Comparison of ENCODE assay signal across 23 cellular contexts in genomic region chr7:95327356-95327755, GRCh38. TPM values are rescaled to one million over a fixed set of nuclear protein-coding genes. Genes with fewer than 3 reads are reported as not detected.
DNase-seq lines count a peak whose midpoint lies in the region; ATAC-seq and TF ChIP-seq lines count a peak whose summit lies in the region.
"Had no signal": no experiment of that assay in that cellular context is flagged by ENCODE, and none has a peak within 500 bp of the region (broad histone marks: within the 10 kb centered on the region; RNA-seq: fewer than 3 reads in every experiment).

No MANE protein-coding gene starts in this region.

- WGBS in GM23248 (ENCODE audit: low coverage in 1 of 2, low lambda C conversion rate in 2 of 2, missing lambda C conversion rate in 2 of 2), 2 experiments, result 74% methylated on average over 3 of the region's 3 CpGs
- 83 to 85% methylated on average over 3 of the region's 3 CpGs for WGBS in aorta, 2 donors

- no peak overlapping the region for H3K4me2 ChIP-seq in GM23248 (ENCODE audit: unreplicated experiment)
- H3K4me2 ChIP-seq: KMS-11 had no signal

- peak; percentile 25 for DNase-seq in A673 (ENCODE audit: low spot score)
- DNase-seq in GM23248, result peak; percentile 7
- peak; percentile 47 for DNase-seq in OCI-M1 (lab: John Stamatoyannopoulos, UW)
- DNase-seq in fibroblast of peridontal ligament (ENCODE audit: extremely low read depth), result peak; percentile 32
- no peak for DNase-seq in UCSD-AML1 (lab: John Stamatoyannopoulos, UW; ENCODE audit: unreplicated experiment)
- DNase-seq in aorta, result no peak
- no peak for DNase-seq in NCI-H774 (lab: John Stamatoyannopoulos, UW)
- no peak for DNase-seq in activated CD8-positive, alpha-beta memory T cell treated with anti-CD3 and anti-CD28 coated beads for 24 hours
- DNase-seq: 8988T; AML-193; CD8-positive, alpha-beta memory T cell; H9; IMR-90; MV-4-11; NCI-H1105 treated with DMSO at 0.1 percent for 48 hours; NCI-H2081; NCI-H2171; NCI-H526; SIG-M5 had no signal

- H3K4me3 ChIP-seq in A673 (ENCODE audit: low read depth, low read length, poor library complexity, severe bottlenecking) (no peak overlapping the region), GM23248 (no peak overlapping the region), aorta (ENCODE audit: low read length in 2 of 2) (no peak overlapping the region)

- in situ Hi-C loops in GM23248 (cut with MboI), result no loop called here

- H3K9ac ChIP-seq in GM23248, result no peak overlapping the region
- H3K9ac ChIP-seq: KMS-11 had no signal

- no peaks in the 10 kb centered on the region for H4K20me1 ChIP-seq in GM23248 (ENCODE audit: insufficient read depth)

- no peak for TF ChIP-seq CTCF in A673 (conservative IDR thresholded peaks at IDR 0.05; ENCODE audit: low read depth, low read length)

- H3K27ac ChIP-seq in A673 (ENCODE audit: low read depth, low read length, poor library complexity, severe bottlenecking), result no peak overlapping the region
- H3K27ac ChIP-seq in GM23248, result no peak overlapping the region
- no peak overlapping the region for H3K27ac ChIP-seq in aorta (ENCODE audit: low read depth in 1 of 2, low read length in 2 of 2)
- H3K27ac ChIP-seq: C4-2B, KMS-11 had no signal

- ATAC-seq in aorta (ENCODE audit: low FRiP score), result no peak

- H3K9me3 ChIP-seq in A673 (ENCODE audit: low read depth, low read length, poor library complexity, severe bottlenecking), result no peaks in the 10 kb centered on the region
- no peaks in the 10 kb centered on the region for H3K9me3 ChIP-seq in GM23248 (ENCODE audit: low read depth)
- no peaks in the 10 kb centered on the region for H3K9me3 ChIP-seq in aorta (ENCODE audit: control insufficient read depth, low read length)

- POLR2A ChIA-PET in A673 (lab: Charles Lee; ENCODE audit: low non-redundant PET), result no interaction called here

- intact Hi-C loops in A673 (cut with micrococcal nuclease; ENCODE audit: unreplicated experiment) (no loop called here), aorta (cut with DNase I) (no loop called here)

- CTCF ChIA-PET in A673 (lab: Charles Lee), result no interaction called here

- H3K79me2 ChIP-seq in GM23248 (ENCODE audit: insufficient read depth), result no peaks in the 10 kb centered on the region

- H2AFZ ChIP-seq in GM23248, result no peak overlapping the region

- H3K27me3 ChIP-seq in A673 (replicated peaks; ENCODE audit: insufficient read depth, low read depth, low read length, poor library complexity) (no peaks in the 10 kb centered on the region), GM23248 (replicated peaks; ENCODE audit: insufficient read depth) (peaks cover 3% of the 10 kb centered on the region), aorta (ENCODE audit: control insufficient read depth in 1 of 2, insufficient read depth in 2 of 2, low read length in 1 of 2) (no peaks in the 10 kb centered on the region)

- no TSS peak for BruUV-seq in A673 (replicated peaks; lab: Mats Ljungman, UMichigan)

- no peaks in the 10 kb centered on the region for H3K4me1 ChIP-seq in A673 (ENCODE audit: insufficient read depth, low read length, poor library complexity, severe bottlenecking)
- peaks cover 14% of the 10 kb centered on the region for H3K4me1 ChIP-seq in GM23248 (ENCODE audit: insufficient read depth)
- H3K4me1 ChIP-seq in aorta (ENCODE audit: control insufficient read depth in 1 of 2, insufficient read depth in 2 of 2, low read length in 2 of 2), result peaks cover 0 to 2% of the 10 kb centered on the region in 2 donors

- peaks cover 4% of the 10 kb centered on the region; the same call in 1 of the 2 replicates for H3F3A ChIP-seq in GM23248 (ENCODE audit: insufficient read depth)

- H3K36me3 ChIP-seq in A673 (ENCODE audit: insufficient read depth, low read length, poor library complexity, severe bottlenecking), result no peaks in the 10 kb centered on the region
- no peaks in the 10 kb centered on the region for H3K36me3 ChIP-seq in GM23248 (ENCODE audit: low read depth)
- no peaks in the 10 kb centered on the region for H3K36me3 ChIP-seq in aorta (ENCODE audit: control insufficient read depth in 1 of 2, insufficient read depth in 2 of 2, low read length in 1 of 2)

- H3K9me2 ChIP-seq in GM23248 (ENCODE audit: insufficient read depth), result no peaks in the 10 kb centered on the region

RNA-seq across cellular contexts. Expression of gene PON1, which starts 3.0 kb away (rescaled TPM):
- total RNA-seq in A673 (2021), result not detected in 2 replicates
- total RNA-seq in GM23248 (2014; rRNA removed; shearing (Covaris generic)), result not detected in 2 replicates
- not detected in 2 replicates for polyA plus RNA-seq in GM23248 (2016; fragmentation: Nextera tagmentation; extraction: Ambion mirVana)
- total RNA-seq in aorta, result not detected
- polyA plus RNA-seq in aorta, result not detected
- total RNA-seq: CD8-positive, alpha-beta memory T cell; IMR-90; T-helper 1 cell treated with Interleukin-12 subunit alpha and Interleukin-12 subunit beta and Interleukin-4 antibody, amounts not matched to agents 30 ng/mL and 1 ng/mL, for 36 hours had no signal
- polyA plus RNA-seq: AG04450; CD8-positive, alpha-beta memory T cell; IMR-90 had no signal

Comparison
In these comparisons a context has a peak if more than half of its experiments do, and no peak if none do; other contexts are left out.
1. DNase-seq: peak in A673 (single experiment), GM23248 (single experiment), OCI-M1 (single experiment) and fibroblast of peridontal ligament (single experiment); none in UCSD-AML1 (single experiment), aorta (0 of 2), NCI-H774 (single experiment) and activated CD8-positive, alpha-beta memory T cell treated with anti-CD3 and anti-CD28 coated beads for 24 hours (single experiment).